In the genomic region with DNA sequence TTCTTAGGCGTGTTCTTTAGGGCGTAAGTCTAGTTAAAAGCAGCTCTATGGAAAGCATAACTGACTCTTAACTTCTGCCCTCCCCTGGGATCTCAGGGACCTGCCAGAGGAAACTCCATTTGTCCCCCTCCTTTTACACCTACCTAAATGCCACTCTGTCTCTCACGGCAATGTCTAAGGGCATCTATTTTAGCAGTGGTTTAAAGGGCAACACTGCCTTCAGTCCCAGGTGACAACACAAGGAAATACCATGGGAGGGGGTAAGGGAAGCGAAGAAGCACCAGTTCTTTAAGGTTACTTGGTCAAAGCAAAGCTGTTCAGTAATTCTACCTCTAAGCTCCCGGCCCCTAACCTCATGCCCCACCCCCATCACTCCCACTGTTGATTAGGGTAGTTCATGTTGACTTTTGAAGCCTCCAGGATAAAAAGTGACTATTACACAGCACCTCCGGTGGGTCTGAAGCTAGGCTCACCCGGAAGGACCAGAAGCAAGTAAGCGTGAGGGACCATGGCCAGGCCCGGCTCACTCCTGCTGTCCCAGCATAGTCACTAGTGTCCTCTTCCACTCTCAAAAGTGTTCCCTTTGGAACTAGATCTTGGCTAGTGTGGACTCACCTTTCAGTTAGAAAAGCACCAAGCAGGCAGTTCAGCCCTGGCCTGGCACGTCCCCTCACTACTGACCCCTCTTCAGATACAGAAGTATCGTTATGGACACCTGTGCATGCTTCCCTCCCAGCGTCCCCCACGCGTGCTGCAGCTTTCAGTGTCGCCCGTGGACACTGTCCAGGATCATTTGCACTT, we compare ENCODE assay signal across 8 cellular contexts. TPM values are rescaled to one million over a fixed set of nuclear protein-coding genes. Genes with fewer than 3 reads are reported as not detected.
DNase-seq lines count a peak whose midpoint lies in the region; ATAC-seq and TF ChIP-seq lines count a peak whose summit lies in the region.

No MANE protein-coding gene starts in this region.

- H4K20me1 ChIP-seq in OCI-LY7 (ENCODE audit: insufficient read depth, low read length) = peaks cover 12% of the 10 kb centered on the region; the same call in 1 of the 2 replicates

- H3K36me3 ChIP-seq in OCI-LY7 (ENCODE audit: insufficient read depth, low read length) = peaks cover 6% of the 10 kb centered on the region; the same call in 1 of the 2 replicates
- H3K36me3 ChIP-seq in prostate gland = no peaks in the 10 kb centered on the region

- 53% methylated on average over 16 of the region's 16 CpGs for WGBS in prostate gland

- CTCF ChIA-PET in OCI-LY7 (lab: Charles Lee; ENCODE audit: unreplicated experiment) = interaction anchor here (0.5 to 2.1 kb wide), 4 partner anchors 10 to 1298 kb away, joined by 4 to 6 read pairs (median 6); no protein-coding TSS in a partner anchor

- TF ChIP-seq POLR2A in prostate gland (IDR thresholded peaks at IDR 0.05) = no peak

- intact Hi-C loops in OCI-LY7 (cut with micrococcal nuclease; ENCODE audit: unreplicated experiment) = loop anchor here (10.0 kb wide), 1 partner anchor 1270 kb away; no protein-coding TSS in a partner anchor
- intact Hi-C loops in prostate gland (cut with DNase I) = no loop called here

- TF ChIP-seq CTCF in GM12864 (IDR thresholded peaks at IDR 0.05; ENCODE audit: low read depth, low read length, missing control alignments) = no peak
- no peak; the same call in 1 of the 2 replicates for TF ChIP-seq CTCF in OCI-LY7 (conservative IDR thresholded peaks at IDR 0.05; ENCODE audit: low read length)
- no peak for TF ChIP-seq CTCF in epithelial cell of esophagus (IDR thresholded peaks at IDR 0.05; ENCODE audit: insufficient read depth, low read depth, low read length, missing control alignments)
- TF ChIP-seq CTCF in prostate gland (IDR thresholded peaks at IDR 0.05) = no peak

- in situ Hi-C loops in G401 (cut with HindIII; ENCODE audit: low sequenced_read_pairs) = no loop called here

- H3K4me1 ChIP-seq in OCI-LY7 (ENCODE audit: insufficient read depth, low read length, poor library complexity, severe bottlenecking) = peaks cover 86% of the 10 kb centered on the region
- H3K4me1 ChIP-seq in prostate gland (replicated peaks) = peaks cover 8% of the 10 kb centered on the region

- H3K4me2 ChIP-seq in OCI-LY7 (ENCODE audit: low read length) = peak overlapping the region; percentile 93

- peak overlapping the region; percentile 90 for H3K4me3 ChIP-seq in GM12864 (ENCODE audit: low read depth, low read length)
- H3K4me3 ChIP-seq in OCI-LY7 (ENCODE audit: low read depth, low read length, poor library complexity, severe bottlenecking) = peak overlapping the region; percentile 82
- peak overlapping the region; percentile 96 for H3K4me3 ChIP-seq in epithelial cell of esophagus (ENCODE audit: low read length)
- H3K4me3 ChIP-seq in prostate gland = peak overlapping the region; percentile 33 to 47

- DNase-seq in GM12864 (ENCODE audit: low read depth) (no peak), OCI-LY7 (ENCODE audit: low spot score) (peak; percentile 68), epithelial cell of esophagus (ENCODE audit: low read depth) (no peak), prostate gland (ENCODE audit: low spot score) (no peak), G401 (ENCODE audit: low spot score) (no peak), MV-4-11 (lab: John Stamatoyannopoulos, UW) (no peak)

- H3K9me3 ChIP-seq in OCI-LY7 (ENCODE audit: low read length) (no peaks in the 10 kb centered on the region), prostate gland (no peaks in the 10 kb centered on the region)

- ATAC-seq in GM18867 (IDR thresholded peaks at IDR 0.05; ENCODE audit: unreplicated experiment) (no peak), GM19328 (IDR thresholded peaks at IDR 0.05; ENCODE audit: unreplicated experiment) (no peak)

- no peaks in the 10 kb centered on the region for H3K9me2 ChIP-seq in OCI-LY7 (ENCODE audit: insufficient read depth, low read length)

- BruUV-seq in OCI-LY7 (replicated peaks; lab: Mats Ljungman, UMichigan) = no TSS peak

- no peaks in the 10 kb centered on the region for H3K27me3 ChIP-seq in prostate gland (replicated peaks; ENCODE audit: insufficient read depth)

- H2AFZ ChIP-seq in OCI-LY7 (ENCODE audit: low read length) = no peak overlapping the region

- POLR2A ChIA-PET in OCI-LY7 (lab: Charles Lee) = interaction anchor here (0.7 to 11.3 kb wide), 10 partner anchors 9 to 1280 kb away, joined by 3 to 127 read pairs (median 6); no protein-coding TSS in a partner anchor

- H3K27ac ChIP-seq in OCI-LY7 (ENCODE audit: low read depth, low read length, poor library complexity, severe bottlenecking) = peak overlapping the region; percentile 90
- H3K27ac ChIP-seq in prostate gland = peak overlapping the region; percentile 82 to 86

- peaks cover 94% of the 10 kb centered on the region for H3K79me2 ChIP-seq in OCI-LY7 (ENCODE audit: insufficient read depth, low read depth, low read length)

RNA-seq across cellular contexts. Expression of a gene that starts 47.0 kb away (rescaled TPM):
- 73.0 and 88.1 TPM in 2 replicates for total RNA-seq in OCI-LY7 (2014; rRNA removed; shearing (Covaris generic))
- total RNA-seq in OCI-LY7 (2022) (148 and 156 TPM in 2 replicates), prostate gland (10 to 100 TPM; 65.2 to 73.9 TPM)
- total RNA-seq in G401 (2014; rRNA removed; shearing (Covaris generic)) = 21.7 and 28.1 TPM in 2 replicates

Comparison
In these comparisons a context has a peak if more than half of its experiments do, and no peak if none do; other contexts are left out.
1. H3K4me3 ChIP-seq: peak in every context shown above with its lines; median percentile 96 in epithelial cell of esophagus; 90 in GM12864; 82 in OCI-LY7; 40 in prostate gland.